In the genomic region with DNA sequence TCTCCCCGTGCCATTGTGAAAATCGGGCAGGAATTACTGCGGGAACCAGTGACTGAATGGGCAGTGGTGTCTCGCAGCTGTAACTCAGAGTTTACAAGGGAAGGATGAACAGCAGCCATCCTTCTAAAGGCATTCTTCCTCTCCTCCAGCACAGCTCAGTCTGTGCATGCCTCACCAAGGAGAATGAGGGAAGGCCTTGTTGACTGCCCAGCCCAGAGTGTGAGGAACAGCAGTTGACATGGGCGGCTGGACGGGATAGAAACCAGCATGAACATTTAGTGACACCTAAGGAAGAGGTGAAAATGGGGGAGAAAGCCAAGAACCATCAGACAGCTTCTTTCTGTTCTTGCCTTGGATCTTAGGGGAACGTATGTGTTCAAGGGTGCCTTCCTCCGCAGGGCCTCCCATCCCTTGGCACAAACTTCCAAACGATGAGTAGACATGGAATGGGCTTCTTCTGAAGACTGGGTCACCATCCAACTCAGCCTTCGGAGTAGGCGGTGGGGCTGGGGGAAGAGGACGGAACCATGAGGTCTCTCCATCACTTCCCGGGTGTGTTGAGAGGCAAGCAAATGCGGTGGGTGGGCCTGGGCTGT, we compare ENCODE assay signal across 9 cellular contexts. TPM values are rescaled to one million over a fixed set of nuclear protein-coding genes. Genes with fewer than 3 reads are reported as not detected.
DNase-seq lines count a peak whose midpoint lies in the region; ATAC-seq, FAIRE-seq and TF ChIP-seq lines count a peak whose summit lies in the region.
"Had no signal": no experiment of that assay in that cellular context is flagged by ENCODE, and none has a peak within 500 bp of the region (broad histone marks: within the 10 kb centered on the region; RNA-seq: fewer than 3 reads in every experiment).

No MANE protein-coding gene starts in this region.

- H3K27me3 Mint-ChIP-seq in CD4-positive, CD25-positive, alpha-beta regulatory T cell: peaks cover 56% of the 10 kb centered on the region

- H3K27ac Mint-ChIP-seq in CD4-positive, CD25-positive, alpha-beta regulatory T cell: no peak overlapping the region

- CTCF ChIA-PET in H1 (lab: Charles Lee; ENCODE audit: partially characterized antibody): interaction anchor here (0.6 to 1.5 kb wide), 2 partner anchors 9 to 98 kb away, joined by 3 to 8 read pairs; no protein-coding TSS in a partner anchor

- peak overlapping the region; percentile 80 to 87 for H3K4me2 ChIP-seq in H1 (ENCODE audit: insufficient read depth in 1 of 2, low read depth in 2 of 2, low read length in 2 of 2)

- H3K9ac ChIP-seq in HUES6 (ENCODE audit: low read length) (no peak overlapping the region), H1 (replicated peaks in 1 of 4; ENCODE audit: extremely low read depth in 1 of 4, low read depth in 3 of 4, low read length in 3 of 4) (no peak overlapping the region)

- no peak overlapping the region for H3K4ac ChIP-seq in H1 (replicated peaks; ENCODE audit: insufficient read length, low read depth, low read length)

- H3K4me1 ChIP-seq in CD4-positive, CD25-positive, alpha-beta regulatory T cell (ENCODE audit: control insufficient read depth, insufficient read depth, low read length, poor library complexity, severe bottlenecking): peaks cover 9% of the 10 kb centered on the region
- peaks cover 6% of the 10 kb centered on the region; the same call in 1 of the 2 replicates for H3K4me1 ChIP-seq in HUES6 (ENCODE audit: control insufficient read depth, insufficient read depth, low read length)
- peaks cover 3 to 6% (median 5%) of the 10 kb centered on the region in 4 experiments; a peak in 3 of 7 replicates for H3K4me1 ChIP-seq in H1 (replicated peaks in 1 of 4; ENCODE audit: control insufficient read depth in 3 of 4, insufficient read depth in 4 of 4, low read length in 3 of 4)
- H3K4me1 ChIP-seq in foreskin keratinocyte: no peaks in the 10 kb centered on the region

- H4K5ac ChIP-seq in H1 (ENCODE audit: insufficient read length, low read depth, low read length): no peak overlapping the region

- H3K27me3 ChIP-seq in CD4-positive, CD25-positive, alpha-beta regulatory T cell (ENCODE audit: control insufficient read depth, insufficient read depth, low read length): peaks cover 27% of the 10 kb centered on the region
- H3K27me3 ChIP-seq in HUES6 (ENCODE audit: control insufficient read depth, insufficient read depth, low read length) (peaks cover 83% of the 10 kb centered on the region), H1 (replicated peaks in 1 of 4; ENCODE audit: control insufficient read depth in 3 of 4, extremely low read depth in 1 of 4, insufficient read depth in 3 of 4, low read length in 3 of 4) (peaks cover 15 to 51% (median 40%) of the 10 kb centered on the region in 4 experiments), foreskin keratinocyte (peaks cover 92% of the 10 kb centered on the region)

- no peak overlapping the region for H4K91ac ChIP-seq in H1 (replicated peaks; ENCODE audit: insufficient read length, low read length)

- no peak overlapping the region for H2AFZ ChIP-seq in H1 (ENCODE audit: low read length)

- H3K4me3 Mint-ChIP-seq in CD4-positive, CD25-positive, alpha-beta regulatory T cell: peak overlapping the region; percentile 78 to 84 (median 82)

- H3K56ac ChIP-seq in H1 (replicated peaks; ENCODE audit: insufficient read length, low read depth, low read length): no peak overlapping the region

- no peak for TF ChIP-seq POLR2A in H1 (IDR thresholded peaks at IDR 0.05; ENCODE audit: control extremely low read depth in 1 of 2, low read depth in 2 of 2, low read length in 2 of 2)

- no peak for TF ChIP-seq CTCF in H1 (IDR thresholded peaks at IDR 0.05; ENCODE audit: control extremely low read depth in 1 of 3, insufficient read depth in 1 of 3, low read depth in 1 of 3, low read length in 3 of 3)
- TF ChIP-seq CTCF in foreskin keratinocyte (conservative IDR thresholded peaks at IDR 0.05): no peak

- no peak for TF ChIP-seq EP300 in H1 (IDR thresholded peaks at IDR 0.05; ENCODE audit: borderline replicate concordance in 1 of 2, low read depth in 2 of 2, low read length in 2 of 2)

- H3K79me2 ChIP-seq in H1 (ENCODE audit: control insufficient read depth in 1 of 2, insufficient read depth in 2 of 2, low read length in 2 of 2): no peaks in the 10 kb centered on the region

- intact Hi-C loops in posterior cingulate gyrus (cut with DNase I): no loop called here

- FAIRE-seq in H1 (lab: Jason Lieb, UNC): no peak

- no peaks in the 10 kb centered on the region for H3K36me3 ChIP-seq in CD4-positive, CD25-positive, alpha-beta regulatory T cell (ENCODE audit: control insufficient read depth, insufficient read depth, low read length)
- H3K36me3 ChIP-seq in HUES6 (ENCODE audit: control insufficient read depth, insufficient read depth, low read length): no peaks in the 10 kb centered on the region
- no peaks in the 10 kb centered on the region; a peak in 1 of 8 replicates for H3K36me3 ChIP-seq in H1 (ENCODE audit: control insufficient read depth in 2 of 4, insufficient read depth in 4 of 4, low read length in 3 of 4)

- POLR2A ChIA-PET in H1 (lab: Charles Lee; ENCODE audit: partially characterized antibody): no interaction called here

- no peak for TF ChIP-seq RAD21 in H1 (IDR thresholded peaks at IDR 0.05 in 1 of 2, conservative IDR thresholded peaks at IDR 0.05 in 1 of 2; ENCODE audit: low read depth in 2 of 2, low read length in 2 of 2)

- H3K9me3 ChIP-seq in CD4-positive, CD25-positive, alpha-beta regulatory T cell (ENCODE audit: control insufficient read depth in 2 of 2, low read length in 2 of 2): no peaks in the 10 kb centered on the region
- H3K9me3 ChIP-seq in HUES6 (ENCODE audit: control insufficient read depth, insufficient read depth, low read depth, low read length): no peaks in the 10 kb centered on the region
- no peaks in the 10 kb centered on the region for H3K9me3 ChIP-seq in H1 (ENCODE audit: insufficient read depth in 2 of 2, low read depth in 1 of 2, low read length in 1 of 2)

- H3K4me1 Mint-ChIP-seq in CD4-positive, CD25-positive, alpha-beta regulatory T cell: peaks cover 0 to 15% (median under 1%) of the 10 kb centered on the region in 4 donors

- H2BK120ac ChIP-seq in H1 (replicated peaks; ENCODE audit: low read depth, low read length): no peak overlapping the region

- no peaks in the 10 kb centered on the region for H4K20me1 ChIP-seq in H1 (replicated peaks in 1 of 2; ENCODE audit: control insufficient read depth in 1 of 2, insufficient read depth in 2 of 2, low read length in 2 of 2)

- no peak overlapping the region for H3K23ac ChIP-seq in H1 (ENCODE audit: insufficient read length)

- WGBS in H1 (ENCODE audit: extremely low coverage in 1 of 2, insufficient coverage in 1 of 2, insufficient read length in 1 of 2, insufficient replicate concordance in 2 of 2, low coverage in 1 of 2, low lambda C conversion rate in 2 of 2, missing lambda C conversion rate in 1 of 2), 2 experiments: 62% methylated on average over 14 of the region's 14 CpGs; no CpG with 5 or more reads in 1 of the 2 experiments

- no peak overlapping the region for H3K4me3 ChIP-seq in CD4-positive, CD25-positive, alpha-beta regulatory T cell (ENCODE audit: low read depth, low read length)
- H3K4me3 ChIP-seq in HUES6 (ENCODE audit: low read depth, low read length) (peak overlapping the region; percentile 64), H1 (ENCODE audit: extremely low read depth in 1 of 4, insufficient read depth in 2 of 4, low read depth in 3 of 4, low read length in 4 of 4) (peak overlapping the region in 2 of 4 experiments; percentile 54 to 74; a peak in 3 of 8 replicates)

- H3K9me3 Mint-ChIP-seq in CD4-positive, CD25-positive, alpha-beta regulatory T cell: peaks cover 0 to 5% (median 0%) of the 10 kb centered on the region in 7 donors

- no peak overlapping the region for H3K14ac ChIP-seq in H1 (ENCODE audit: insufficient read length)

- no peaks in the 10 kb centered on the region for H3K36me3 Mint-ChIP-seq in CD4-positive, CD25-positive, alpha-beta regulatory T cell

- H2BK5ac ChIP-seq in H1 (ENCODE audit: low read depth, low read length): no peak overlapping the region

- H3K23me2 ChIP-seq in H1 (ENCODE audit: low read depth, low read length): peaks cover 10% of the 10 kb centered on the region; the same call in 1 of the 2 replicates

- no peak overlapping the region for H3K27ac ChIP-seq in CD4-positive, CD25-positive, alpha-beta regulatory T cell (ENCODE audit: insufficient read depth, low read length, poor library complexity, severe bottlenecking)
- H3K27ac ChIP-seq in HUES6 (ENCODE audit: low read depth, low read length) (no peak overlapping the region), H1 (ENCODE audit: low read depth, low read length) (no peak overlapping the region), foreskin keratinocyte (no peak overlapping the region)

- no peak for DNase-seq in CD4-positive, CD25-positive, alpha-beta regulatory T cell
- no peak for DNase-seq in H1 (ENCODE audit: low read depth in 1 of 2, low spot score in 2 of 2)
- DNase-seq in posterior cingulate gyrus: peak in 6 of 10 donors; percentile 14 to 86 (median 52)
- no peak for DNase-seq in islet precursor cell
- no peak for DNase-seq in kidney tubule cell (ENCODE audit: low spot score)
- DNase-seq in foreskin keratinocyte: no peak
- no peak for DNase-seq in HUDEP-2 (lab: John Stamatoyannopoulos, UW; ENCODE audit: unreplicated experiment in 76 of 76)
- DNase-seq: NK-92 treated with Interleukin-12 subunit alpha and Interleukin-12 subunit beta, amount 100 ng/mL, for 24 hours had no signal

- H4K8ac ChIP-seq in H1 (ENCODE audit: extremely low read depth, insufficient read depth, low read length): no peak overlapping the region; the same call in 1 of the 2 replicates

- H2BK15ac ChIP-seq in H1 (ENCODE audit: low read length): no peak overlapping the region

- no peak for ATAC-seq in CD4-positive, CD25-positive, alpha-beta regulatory T cell (ENCODE audit: low read depth in 2 of 2)
- ATAC-seq in foreskin keratinocyte: no peak

- H2BK20ac ChIP-seq in H1 (ENCODE audit: low read length): no peak overlapping the region

- H3K79me1 ChIP-seq in H1 (ENCODE audit: low read depth, low read length): no peaks in the 10 kb centered on the region

- no peak overlapping the region for H2AK5ac ChIP-seq in H1 (ENCODE audit: low read depth, low read length)

- no peak overlapping the region for H3K18ac ChIP-seq in H1 (ENCODE audit: extremely low read depth, low read length)

- H2BK12ac ChIP-seq in H1 (ENCODE audit: low read depth, low read length): no peak overlapping the region

RNA-seq across cellular contexts. Expression of gene PDE8B, which starts 0.9 kb away (rescaled TPM):
- total RNA-seq in CD4-positive, CD25-positive, alpha-beta regulatory T cell: not detected
- polyA plus RNA-seq in CD4-positive, CD25-positive, alpha-beta regulatory T cell: under 1 TPM in 2 of 4 donors, not detected in 2; 0.03 to 0.09 TPM
- total RNA-seq in H1 (2021; fragmentation: NEBNext Ultra II Directional; extraction: Animal tissue kit (Norgen Biotek cat#: 25700)): 0.27 and 1.1 TPM in 2 replicates
- polyA plus RNA-seq in H1 (2011; rRNA removed): 0.20 and 0.32 TPM in 2 replicates
- polyA plus RNA-seq in H1 (2011; cell fraction: cytosol; rRNA removed): 0.25 TPM
- polyA plus RNA-seq in H1 (2011; cell fraction: nucleus; rRNA removed): 1.1 TPM
- 0.52 to 0.74 TPM (median 0.63 TPM) in 4 replicates for polyA plus RNA-seq in H1 (2012, experiment 1 of 2)
- polyA plus RNA-seq in H1 (2012, experiment 2 of 2): 0.07 TPM
- 0.26 TPM for polyA plus RNA-seq in H1 (2013, experiment 1 of 2)
- 0.24 TPM for polyA plus RNA-seq in H1 (2013, experiment 2 of 2)
- polyA minus RNA-seq in H1 (2011; rRNA and poly(A)+ RNA removed): 0.54 and 0.80 TPM in 2 replicates
- 0.51 TPM for polyA minus RNA-seq in H1 (2011; cell fraction: cytosol; rRNA and poly(A)+ RNA removed)
- polyA minus RNA-seq in H1 (2011; cell fraction: nucleus; rRNA and poly(A)+ RNA removed): 1.6 TPM
- not detected in 2 replicates for total RNA-seq in foreskin keratinocyte
- not detected in 2 replicates for polyA plus RNA-seq in foreskin keratinocyte

Comparison
In these comparisons a context has a peak if more than half of its experiments do, and no peak if none do; other contexts are left out.
1. DNase-seq: peak in posterior cingulate gyrus (6 of 10); none in CD4-positive, CD25-positive, alpha-beta regulatory T cell (0 of 3), H1 (0 of 2), islet precursor cell (single experiment), kidney tubule cell (single experiment), foreskin keratinocyte (0 of 2) and HUDEP-2 (0 of 76).